In the genomic region with DNA sequence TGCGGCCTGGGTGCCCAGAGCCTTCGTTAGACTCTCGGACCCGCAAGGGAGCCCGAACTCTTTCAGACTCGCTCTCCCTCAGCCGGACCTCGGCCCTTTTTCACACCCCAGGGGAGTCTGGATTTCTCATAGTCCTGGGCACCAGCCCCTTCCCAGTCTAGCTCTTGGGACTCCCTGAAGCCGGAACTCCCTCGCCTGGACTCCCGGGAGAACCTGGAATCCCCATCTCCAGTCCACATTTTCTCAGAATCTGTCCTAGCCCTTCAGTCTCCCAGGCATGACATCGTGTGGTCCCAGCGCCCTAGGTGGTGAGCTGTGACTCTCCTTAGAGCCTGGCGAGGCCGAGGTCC, we compare ENCODE assay signal across 8 cellular contexts. TPM values are rescaled to one million over a fixed set of nuclear protein-coding genes. Genes with fewer than 3 reads are reported as not detected.
DNase-seq lines count a peak whose midpoint lies in the region; ATAC-seq and TF ChIP-seq lines count a peak whose summit lies in the region.

No MANE protein-coding gene starts in this region.

- H3K4me1 ChIP-seq in BLaER1: peaks cover 16% of the 10 kb centered on the region
- H3K4me1 ChIP-seq in breast epithelium: no peaks in the 10 kb centered on the region
- H3K4me1 ChIP-seq in muscle layer of duodenum (ENCODE audit: control insufficient read depth in 1 of 2, insufficient read depth in 2 of 2, low read length in 2 of 2): peaks cover 4 to 12% of the 10 kb centered on the region in 2 donors

- TF ChIP-seq POLR2A in breast epithelium (IDR thresholded peaks at IDR 0.05): no peak

- no peaks in the 10 kb centered on the region for H3K27me3 ChIP-seq in BLaER1
- H3K27me3 ChIP-seq in breast epithelium: no peaks in the 10 kb centered on the region
- no peaks in the 10 kb centered on the region for H3K27me3 ChIP-seq in muscle layer of duodenum (ENCODE audit: low read depth, low read length)

- H3K27ac ChIP-seq in BLaER1 (no peak overlapping the region), breast epithelium (peak overlapping the region; percentile 79 to 88), muscle layer of duodenum (ENCODE audit: low read length) (no peak overlapping the region)

- no peak for TF ChIP-seq CTCF in breast epithelium (IDR thresholded peaks at IDR 0.05)

- H3K9me3 ChIP-seq in BLaER1 (no peaks in the 10 kb centered on the region), breast epithelium (no peaks in the 10 kb centered on the region), muscle layer of duodenum (ENCODE audit: control insufficient read depth in 1 of 2, low read length in 2 of 2) (no peaks in the 10 kb centered on the region)

- peak overlapping the region; percentile 99 for H3K4me2 ChIP-seq in BLaER1

- H3K4me3 ChIP-seq in BLaER1: peak overlapping the region; percentile 84
- peak overlapping the region; percentile 78 to 95 (median 84) for H3K4me3 ChIP-seq in breast epithelium
- H3K4me3 ChIP-seq in muscle layer of duodenum (ENCODE audit: low read depth in 1 of 2, low read length in 2 of 2): peak overlapping the region; percentile 76 to 77

- peaks cover 7% of the 10 kb centered on the region for H3K36me3 ChIP-seq in BLaER1
- no peaks in the 10 kb centered on the region for H3K36me3 ChIP-seq in breast epithelium
- peaks cover 0 to 6% of the 10 kb centered on the region in 2 donors for H3K36me3 ChIP-seq in muscle layer of duodenum (ENCODE audit: control insufficient read depth in 1 of 2, insufficient read depth in 2 of 2, low read length in 2 of 2)

- intact Hi-C loops in breast epithelium (cut with DNase I; ENCODE audit: low total_unique reads): no loop called here

- peak overlapping the region; percentile 73 for H3K9ac ChIP-seq in BLaER1

- DNase-seq in HPDE6-E6E7 (ENCODE audit: extremely low spot score) (peak; percentile 14), breast epithelium (ENCODE audit: low spot score in 2 of 2) (no peak), RPMI8226 (no peak), AML-193 (lab: John Stamatoyannopoulos, UW) (no peak), NCI-H1436 (lab: John Stamatoyannopoulos, UW) (no peak)

- no peak for ATAC-seq in HG02610 (IDR thresholded peaks at IDR 0.05; ENCODE audit: unreplicated experiment)

- no peaks in the 10 kb centered on the region for H4K20me1 ChIP-seq in BLaER1

RNA-seq across cellular contexts. Expression of a gene that starts 0.6 kb away (rescaled TPM):
- total RNA-seq in breast epithelium: 10 to 100 TPM in 1 of 3 donors, 1 to 10 TPM in 2; 5.9 to 12.0 (median 8.0) TPM

RNA-seq across cellular contexts. Expression of a gene that starts 26.4 kb away (rescaled TPM):
- 1 to 10 TPM in 2 of 3 donors, under 1 TPM in 1; 0.96 to 4.6 (median 4.4) TPM for total RNA-seq in breast epithelium

RNA-seq across cellular contexts. Expression of a gene that starts 32.7 kb away (rescaled TPM):
- 1 to 10 TPM; 3.4 to 8.5 (median 4.8) TPM for total RNA-seq in breast epithelium

Comparison
In these comparisons a context has a peak if more than half of its experiments do, and no peak if none do; other contexts are left out.
1. H3K27ac ChIP-seq: peak in breast epithelium (2 of 2); none in BLaER1 (single experiment) and muscle layer of duodenum (single experiment).
2. Peak in every context shown above with its lines, with median percentiles within 50 percentile points of each other: H3K4me3 ChIP-seq.